In genomic region chr10:92045641-92046106, GRCh38 we compare ENCODE assay signal across 20 cellular contexts.
DNase-seq lines count a peak whose midpoint lies in the region; FAIRE-seq and TF ChIP-seq lines count a peak whose summit lies in the region.
"Had no signal": no experiment of that assay in that cellular context is flagged by ENCODE, and none has a peak within 500 bp of the region (broad histone marks: within the 10 kb centered on the region; RNA-seq: fewer than 3 reads in every experiment).

No MANE protein-coding gene starts in this region.

- TF ChIP-seq EP300 in H1 (IDR thresholded peaks at IDR 0.05; ENCODE audit: borderline replicate concordance in 1 of 2, low read depth in 2 of 2, low read length in 2 of 2) = no peak

- H2BK5ac ChIP-seq in H9 (ENCODE audit: insufficient read length, low read length) (no peak overlapping the region), H1 (ENCODE audit: low read depth, low read length) (no peak overlapping the region), trophoblast cell (ENCODE audit: low read depth, low read length, poor library complexity) (no peak overlapping the region)

- DNase-seq in H9 (peak; percentile 66), H1 (ENCODE audit: low read depth in 1 of 2, low spot score in 2 of 2) (peak in 1 of 2 experiments; percentile 72), iPS-NIHi11 (ENCODE audit: low spot score) (peak; percentile 60), trophoblast cell (no peak), NCI-H1694 (lab: John Stamatoyannopoulos, UW) (no peak), brain microvascular endothelial cell (no peak), HTR-8/SVneo (ENCODE audit: insufficient read length, low spot score) (no peak)
- DNase-seq in activated CD4-positive, alpha-beta T cell treated with anti-CD3 and anti-CD28 coated beads, Interleukin-2, amount 50 U/mL, for 4 hours = no peak
- DNase-seq: activated CD8-positive, alpha-beta T cell treated with anti-CD3 and anti-CD28 coated beads for 36 hours; activated gamma-delta T cell; activated naive CD8-positive, alpha-beta T cell treated with anti-CD3 and anti-CD28 coated beads, Interleukin-2, amount 50 U/mL, for 24 hours; CD4-positive, CD25-positive, alpha-beta regulatory T cell; erythroblast; HFFc6; NCI-H1417 treated with DMSO at 0.1 percent for 48 hours; stimulated activated CD4-positive, alpha-beta T cell treated with anti-CD3 and anti-CD28 coated beads, Interleukin-12 subunit alpha, Interleukin-12 subunit beta, amount 100 ng/mL, for 4 hours had no signal

- H3K27me3 ChIP-seq in H9 (ENCODE audit: insufficient read depth, low read length) = no peaks in the 10 kb centered on the region
- peaks cover 0 to 4% (median 0%) of the 10 kb centered on the region in 4 experiments; a peak in 3 of 7 replicates for H3K27me3 ChIP-seq in H1 (replicated peaks in 1 of 4; ENCODE audit: control insufficient read depth in 3 of 4, extremely low read depth in 1 of 4, insufficient read depth in 3 of 4, low read length in 3 of 4)
- H3K27me3 ChIP-seq in trophoblast cell (ENCODE audit: insufficient read depth, low read length) = no peaks in the 10 kb centered on the region
- no peaks in the 10 kb centered on the region for H3K27me3 ChIP-seq in brain microvascular endothelial cell (replicated peaks)

- H4K12ac ChIP-seq in trophoblast cell (ENCODE audit: low read depth, low read length) = no peak overlapping the region

- no peaks in the 10 kb centered on the region for H3K27me3 Mint-ChIP-seq in H9 (ENCODE audit: low read depth)
- H3K27me3 Mint-ChIP-seq: activated CD8-positive, alpha-beta T cell treated with anti-CD3 and anti-CD28 coated beads for 36 hours; activated naive CD8-positive, alpha-beta T cell treated with anti-CD3 and anti-CD28 coated beads, Interleukin-2, amount 50 U/mL, for 24 hours; CD4-positive, CD25-positive, alpha-beta regulatory T cell; memory B cell had no signal

- H4K5ac ChIP-seq in H9 (ENCODE audit: insufficient read length, low read depth, low read length) = no peak overlapping the region
- H4K5ac ChIP-seq in H1 (ENCODE audit: insufficient read length, low read depth, low read length) = no peak overlapping the region

- no CpG with 5 or more reads among the region's 37 CpGs for WGBS in H9 (ENCODE audit: extremely low coverage, insufficient read length, low lambda C conversion rate)
- 6% methylated on average over 24 of the region's 37 CpGs; no CpG with 5 or more reads in 1 of the 2 experiments for WGBS in H1 (ENCODE audit: extremely low coverage in 1 of 2, insufficient coverage in 1 of 2, insufficient read length in 1 of 2, insufficient replicate concordance in 2 of 2, low coverage in 1 of 2, low lambda C conversion rate in 2 of 2, missing lambda C conversion rate in 1 of 2), 2 experiments
- WGBS in trophoblast cell (ENCODE audit: extremely low coverage, insufficient coverage, insufficient read length) = no CpG with 5 or more reads among the region's 37 CpGs

- H3K79me2 ChIP-seq in H9 (ENCODE audit: insufficient read depth, low read length) = no peaks in the 10 kb centered on the region
- H3K79me2 ChIP-seq in H1 (ENCODE audit: control insufficient read depth in 1 of 2, insufficient read depth in 2 of 2, low read length in 2 of 2) = no peaks in the 10 kb centered on the region
- H3K79me2 ChIP-seq in trophoblast cell (ENCODE audit: control insufficient read depth, insufficient read depth, low read length, poor library complexity) = no peaks in the 10 kb centered on the region

- H3K4ac ChIP-seq in H9 (ENCODE audit: low read depth, low read length) (no peak overlapping the region), H1 (replicated peaks; ENCODE audit: insufficient read length, low read depth, low read length) (no peak overlapping the region), trophoblast cell (ENCODE audit: low read depth, low read length) (no peak overlapping the region)

- no peak overlapping the region for H2BK120ac ChIP-seq in H9 (ENCODE audit: low read depth, low read length, poor library complexity, severe bottlenecking)
- no peak overlapping the region for H2BK120ac ChIP-seq in H1 (replicated peaks; ENCODE audit: low read depth, low read length)
- H2BK120ac ChIP-seq in trophoblast cell (ENCODE audit: insufficient read depth, low read length, poor library complexity) = no peak overlapping the region

- H3K4me1 ChIP-seq in H9 (ENCODE audit: insufficient read depth, low read length) (peaks cover 6% of the 10 kb centered on the region; the same call in 1 of the 2 replicates), H1 (replicated peaks in 1 of 4; ENCODE audit: control insufficient read depth in 3 of 4, insufficient read depth in 4 of 4, low read length in 3 of 4) (peaks cover 0 to 8% (median 3%) of the 10 kb centered on the region in 4 experiments; a peak in 6 of 7 replicates), trophoblast cell (ENCODE audit: control insufficient read depth in 1 of 2, insufficient read depth in 2 of 2, low read length in 2 of 2) (no peaks in the 10 kb centered on the region)
- H3K4me1 ChIP-seq: tibial nerve had no signal

- no peaks in the 10 kb centered on the region for H3K36me3 ChIP-seq in H1 (ENCODE audit: control insufficient read depth in 2 of 4, insufficient read depth in 4 of 4, low read length in 3 of 4)
- no peaks in the 10 kb centered on the region for H3K36me3 ChIP-seq in trophoblast cell (ENCODE audit: control insufficient read depth in 1 of 2, insufficient read depth in 2 of 2, low read length in 2 of 2)
- H3K36me3 ChIP-seq in brain microvascular endothelial cell (replicated peaks) = no peaks in the 10 kb centered on the region
- H3K36me3 ChIP-seq: tibial nerve had no signal

- no peak for TF ChIP-seq POLR2A in H1 (IDR thresholded peaks at IDR 0.05; ENCODE audit: control extremely low read depth in 1 of 2, low read depth in 2 of 2, low read length in 2 of 2)

- TF ChIP-seq CTCF in H9 (conservative IDR thresholded peaks at IDR 0.05) = no peak
- TF ChIP-seq CTCF in H1 (IDR thresholded peaks at IDR 0.05; ENCODE audit: control extremely low read depth in 1 of 3, insufficient read depth in 1 of 3, low read depth in 1 of 3, low read length in 3 of 3) = no peak
- TF ChIP-seq CTCF in brain microvascular endothelial cell (IDR thresholded peaks at IDR 0.05; ENCODE audit: low read depth, low read length, missing control alignments) = no peak

- H3K56ac ChIP-seq in H9 (ENCODE audit: insufficient read length, low read depth, low read length) (no peak overlapping the region), H1 (replicated peaks; ENCODE audit: insufficient read length, low read depth, low read length) (no peak overlapping the region)

- H2BK15ac ChIP-seq in H9 (ENCODE audit: low read depth, low read length) (no peak overlapping the region), H1 (ENCODE audit: low read length) (no peak overlapping the region)

- H3K4me3 Mint-ChIP-seq in H9 = peak overlapping the region in 1 of 2 experiments; percentile 7; a peak in 1 of 5 replicates
- H3K4me3 Mint-ChIP-seq: activated CD8-positive, alpha-beta T cell treated with anti-CD3 and anti-CD28 coated beads for 36 hours; activated naive CD8-positive, alpha-beta T cell treated with anti-CD3 and anti-CD28 coated beads, Interleukin-2, amount 50 U/mL, for 24 hours; CD4-positive, CD25-positive, alpha-beta regulatory T cell; HFFc6; memory B cell had no signal

- no peaks in the 10 kb centered on the region; a peak in 1 of 7 replicates for H3K36me3 Mint-ChIP-seq in H9 (ENCODE audit: insufficient read depth in 1 of 3, low read depth in 3 of 3)

- peak overlapping the region; percentile 40 for H3K4me2 ChIP-seq in H9 (ENCODE audit: insufficient read depth, insufficient read length, low read length)
- H3K4me2 ChIP-seq in H1 (ENCODE audit: insufficient read depth in 1 of 2, low read depth in 2 of 2, low read length in 2 of 2) = peak overlapping the region; percentile 60 to 81
- H3K4me2 ChIP-seq in trophoblast cell (ENCODE audit: low read length) = peak overlapping the region; percentile 45
- H3K4me2 ChIP-seq: KMS-11 had no signal

- no peaks in the 10 kb centered on the region for H3K9me3 ChIP-seq in H9 (ENCODE audit: control insufficient read depth, low read depth, low read length)
- H3K9me3 ChIP-seq in H1 (ENCODE audit: insufficient read depth in 2 of 2, low read depth in 1 of 2, low read length in 1 of 2) = no peaks in the 10 kb centered on the region
- peaks cover 3% of the 10 kb centered on the region for H3K9me3 ChIP-seq in trophoblast cell (ENCODE audit: insufficient read depth, low read depth, low read length)
- H3K9me3 ChIP-seq: tibial nerve had no signal

- H3K27ac ChIP-seq in H9 (ENCODE audit: insufficient read length, low read depth, low read length) = no peak overlapping the region
- no peak overlapping the region for H3K27ac ChIP-seq in H1 (ENCODE audit: low read depth, low read length)
- no peak overlapping the region for H3K27ac ChIP-seq in trophoblast cell (ENCODE audit: low read depth, low read length)
- no peak overlapping the region for H3K27ac ChIP-seq in brain microvascular endothelial cell
- H3K27ac ChIP-seq: KMS-11, tibial nerve had no signal

- CTCF ChIA-PET in H1 (lab: Charles Lee; ENCODE audit: partially characterized antibody) = no interaction called here

- H4K91ac ChIP-seq in H9 (ENCODE audit: insufficient read length, low read depth, low read length) (no peak overlapping the region), H1 (replicated peaks; ENCODE audit: insufficient read length, low read length) (peak overlapping the region; percentile 37), trophoblast cell (ENCODE audit: low read depth, low read length) (no peak overlapping the region)

- no peaks in the 10 kb centered on the region for H3K79me1 ChIP-seq in H9 (ENCODE audit: insufficient read depth, low read depth, low read length, poor library complexity, severe bottlenecking)
- no peaks in the 10 kb centered on the region for H3K79me1 ChIP-seq in H1 (ENCODE audit: low read depth, low read length)
- no peaks in the 10 kb centered on the region for H3K79me1 ChIP-seq in trophoblast cell (ENCODE audit: low read length)

- no peak overlapping the region for H3T11ph ChIP-seq in H9 (ENCODE audit: low read length)

- H3K23ac ChIP-seq in H9 (ENCODE audit: insufficient read length, low read depth, low read length) (no peak overlapping the region), H1 (ENCODE audit: insufficient read length) (no peak overlapping the region), trophoblast cell (ENCODE audit: low read length) (no peak overlapping the region)

- 0 out of 5 replicates have a peak, but pooled peaks cover 0 to 3% of the 10 kb centered on the region in 2 experiments for H3K9me3 Mint-ChIP-seq in H9
- H3K9me3 Mint-ChIP-seq: activated naive CD8-positive, alpha-beta T cell treated with anti-CD3 and anti-CD28 coated beads, Interleukin-2, amount 50 U/mL, for 24 hours; HFFc6; memory B cell had no signal

- no peak overlapping the region for H2BK20ac ChIP-seq in H9 (ENCODE audit: low read depth, low read length, poor library complexity, severe bottlenecking)
- no peak overlapping the region for H2BK20ac ChIP-seq in H1 (ENCODE audit: low read length)

- H3K14ac ChIP-seq in H9 (ENCODE audit: insufficient read depth, low read length) = 0 out of 2 replicates have a peak overlapping the region, but pooled peaks have one; percentile 81
- H3K14ac ChIP-seq in H1 (ENCODE audit: insufficient read length) = no peak overlapping the region
- no peak overlapping the region for H3K14ac ChIP-seq in trophoblast cell (ENCODE audit: low read length)

- H3K4me1 Mint-ChIP-seq in H9 = peaks cover 17 to 36% of the 10 kb centered on the region in 2 experiments

- H3K4me3 ChIP-seq in H1 (ENCODE audit: extremely low read depth in 1 of 4, insufficient read depth in 2 of 4, low read depth in 3 of 4, low read length in 4 of 4) (peak overlapping the region; percentile 27 to 61 (median 56)), trophoblast cell (ENCODE audit: low read depth, low read length) (no peak overlapping the region), brain microvascular endothelial cell (ENCODE audit: low read depth, low read length) (no peak overlapping the region)
- H3K4me3 ChIP-seq: tibial nerve had no signal

- TF ChIP-seq RAD21 in H1 (IDR thresholded peaks at IDR 0.05 in 1 of 2, conservative IDR thresholded peaks at IDR 0.05 in 1 of 2; ENCODE audit: low read depth in 2 of 2, low read length in 2 of 2) = no peak

- H2BK12ac ChIP-seq in H9 (ENCODE audit: insufficient read length, low read depth, low read length) (no peak overlapping the region), H1 (ENCODE audit: low read depth, low read length) (no peak overlapping the region), trophoblast cell (ENCODE audit: low read length) (no peak overlapping the region)

- in situ Hi-C loops in brain microvascular endothelial cell (cut with HindIII; ENCODE audit: low pct_ligation_motif_present, low sequenced_read_pairs) = no loop called here

- POLR2A ChIA-PET in H1 (lab: Charles Lee; ENCODE audit: partially characterized antibody) = no interaction called here

- FAIRE-seq in H1 (lab: Jason Lieb, UNC) (no peak), HTR-8/SVneo (lab: Jason Lieb, UNC) (no peak)
- FAIRE-seq: GM19239 had no signal

- H4K8ac ChIP-seq in H9 (replicated peaks; ENCODE audit: insufficient read length, low read depth, low read length) = no peak overlapping the region
- peak overlapping the region; percentile 57; the same call in 1 of the 2 replicates for H4K8ac ChIP-seq in H1 (ENCODE audit: extremely low read depth, insufficient read depth, low read length)
- no peak overlapping the region for H4K8ac ChIP-seq in trophoblast cell (ENCODE audit: low read depth, low read length)

- no peak overlapping the region for H3K27ac Mint-ChIP-seq in H9
- H3K27ac Mint-ChIP-seq: activated CD8-positive, alpha-beta T cell treated with anti-CD3 and anti-CD28 coated beads for 36 hours; activated naive CD8-positive, alpha-beta T cell treated with anti-CD3 and anti-CD28 coated beads, Interleukin-2, amount 50 U/mL, for 24 hours; CD4-positive, CD25-positive, alpha-beta regulatory T cell; HFFc6; memory B cell had no signal

- H3K9ac ChIP-seq in H9 (ENCODE audit: extremely low read depth, insufficient read length, low read length) (no peak overlapping the region), H1 (replicated peaks in 1 of 4; ENCODE audit: extremely low read depth in 1 of 4, low read depth in 3 of 4, low read length in 3 of 4) (no peak overlapping the region; a peak in 1 of 7 replicates), trophoblast cell (ENCODE audit: low read length) (no peak overlapping the region)
- H3K9ac ChIP-seq: KMS-11 had no signal

- H3K23me2 ChIP-seq in H9 (ENCODE audit: insufficient read length, low read depth, low read length, poor library complexity, severe bottlenecking) (no peaks in the 10 kb centered on the region), H1 (ENCODE audit: low read depth, low read length) (peaks cover 2% of the 10 kb centered on the region; the same call in 1 of the 2 replicates)

- no peak overlapping the region for H2AK5ac ChIP-seq in H9 (ENCODE audit: insufficient read length, low read length)
- no peak overlapping the region for H2AK5ac ChIP-seq in H1 (ENCODE audit: low read depth, low read length)
- no peak overlapping the region for H2AK5ac ChIP-seq in trophoblast cell (ENCODE audit: low read length)

- no peak overlapping the region for H2AFZ ChIP-seq in H9 (ENCODE audit: low read length)
- no peak overlapping the region; the same call in 1 of the 2 replicates for H2AFZ ChIP-seq in H1 (ENCODE audit: low read length)
- no peak overlapping the region for H2AFZ ChIP-seq in trophoblast cell (ENCODE audit: insufficient read depth, low read length, poor library complexity)

- H4K20me1 ChIP-seq in H9 (ENCODE audit: control insufficient read depth, insufficient read depth, insufficient read length) (no peaks in the 10 kb centered on the region), H1 (replicated peaks in 1 of 2; ENCODE audit: control insufficient read depth in 1 of 2, insufficient read depth in 2 of 2, low read length in 2 of 2) (no peaks in the 10 kb centered on the region)

- H3K18ac ChIP-seq in H9 (ENCODE audit: insufficient read length, low read depth, low read length) = peak overlapping the region; percentile 75
- peak overlapping the region; percentile 41; the same call in 1 of the 2 replicates for H3K18ac ChIP-seq in H1 (ENCODE audit: extremely low read depth, low read length)
- no peak overlapping the region for H3K18ac ChIP-seq in trophoblast cell (ENCODE audit: low read length)

Comparison
In these comparisons a context has a peak if more than half of its experiments do, and no peak if none do; other contexts are left out.
1. DNase-seq: peak in H9 (single experiment) and iPS-NIHi11 (single experiment); none in trophoblast cell (0 of 2), NCI-H1694 (single experiment), brain microvascular endothelial cell (single experiment), activated CD4-positive, alpha-beta T cell treated with anti-CD3 and anti-CD28 coated beads, Interleukin-2, amount 50 U/mL, for 4 hours (0 of 2) and HTR-8/SVneo (single experiment).
2. H3K4me3 ChIP-seq: peak in H1 (4 of 4); none in trophoblast cell (single experiment) and brain microvascular endothelial cell (single experiment).
3. Peak in every context shown above with its lines, with median percentiles within 50 percentile points of each other: H3K4me2 ChIP-seq.